1 cellular context compared by ENCODE assay signal in the genomic region with DNA sequence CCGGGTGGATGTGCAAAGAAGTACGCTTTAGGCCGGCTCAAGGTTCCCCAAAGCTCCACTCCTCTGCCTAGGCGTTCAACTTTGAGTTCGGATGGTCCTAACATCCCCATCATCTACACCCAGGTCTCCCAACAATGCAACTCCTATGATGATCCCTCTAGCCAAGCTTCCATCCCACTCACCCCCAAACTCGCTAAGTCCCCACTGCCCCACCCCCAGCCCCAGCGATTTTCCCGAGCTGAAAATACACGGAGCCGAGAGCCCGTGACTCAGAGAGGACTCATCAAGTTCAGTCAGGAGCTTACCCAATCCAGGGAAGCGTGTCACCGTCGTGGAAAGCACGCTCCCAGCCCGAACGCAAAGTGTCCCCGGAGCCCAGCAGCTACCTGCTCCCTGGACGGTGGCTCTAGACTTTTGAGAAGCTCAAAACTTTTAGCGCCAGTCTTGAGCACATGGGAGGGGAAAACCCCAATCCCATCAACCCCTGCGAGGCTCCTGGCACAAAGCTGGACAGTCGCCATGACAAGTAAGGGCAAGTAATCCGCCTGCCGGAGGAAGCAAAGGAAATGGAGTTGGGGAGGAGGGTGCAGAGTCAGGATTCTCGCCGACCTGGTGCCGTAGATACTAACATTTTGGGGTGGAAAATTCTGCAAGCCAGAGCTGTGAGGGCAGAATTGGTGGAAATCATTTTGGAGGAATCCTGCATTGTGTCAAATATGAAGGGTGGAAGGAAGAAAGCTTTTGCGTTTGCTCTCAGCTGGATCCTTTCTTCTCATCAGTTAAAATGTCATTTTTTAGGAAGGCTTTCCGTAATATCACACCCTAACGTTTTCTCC.
A peak's percentile ranks its signal among the peaks of the same experiment; 100 is the strongest.
TF ChIP-seq lines count a peak whose summit lies in the region.

TSS of gene TP53 (minus strand) at position 419 of the 836 bp plus-strand sequence. CDS start 10,896 bp downstream, outside the sequence.

TF ChIP-seq in WTC11, 78 proteins besides CTCF, POLR2A, EP300 and RAD21 (continued from another document and continues in another):
- TF ChIP-seq ZNF512 (CRISPR knock-in tag; IDR thresholded peaks at IDR 0.05; ENCODE audit: borderline replicate concordance) (no peak), TEAD4 (CRISPR knock-in tag; IDR thresholded peaks at IDR 0.05) (no peak), ZBTB21 (CRISPR knock-in tag; IDR thresholded peaks at IDR 0.05; ENCODE audit: borderline replicate concordance) (no peak), RORB (CRISPR knock-in tag; IDR thresholded peaks at IDR 0.05) (no peak), GRHL2 (CRISPR knock-in tag; IDR thresholded peaks at IDR 0.05; ENCODE audit: insufficient replicate concordance, severe bottlenecking) (no peak), ZNF121 (CRISPR knock-in tag; IDR thresholded peaks at IDR 0.05) (no peak), IRF2 (CRISPR knock-in tag; IDR thresholded peaks at IDR 0.05; ENCODE audit: borderline replicate concordance, low read depth) (no peak), EMX1 (CRISPR knock-in tag; IDR thresholded peaks at IDR 0.05) (no peak), SP1 (CRISPR knock-in tag; conservative IDR thresholded peaks at IDR 0.05) (peak; percentile 60), SMAD4 (CRISPR knock-in tag; IDR thresholded peaks at IDR 0.05) (no peak), STAT6 (CRISPR knock-in tag; conservative IDR thresholded peaks at IDR 0.05; ENCODE audit: low read depth) (no peak), MAX (CRISPR knock-in tag; IDR thresholded peaks at IDR 0.05) (peak; percentile 86), ATF6 (CRISPR knock-in tag; IDR thresholded peaks at IDR 0.05) (no peak), ZNF281 (CRISPR knock-in tag; IDR thresholded peaks at IDR 0.05) (no peak), JUN (CRISPR knock-in tag; IDR thresholded peaks at IDR 0.05) (no peak), MXD4 (CRISPR knock-in tag; IDR thresholded peaks at IDR 0.05; ENCODE audit: borderline replicate concordance) (no peak), E2F5 (CRISPR knock-in tag; IDR thresholded peaks at IDR 0.05) (no peak), CREB1 (CRISPR knock-in tag; IDR thresholded peaks at IDR 0.05) (0 out of 2 replicates have a peak, but pooled peaks have one; percentile 44), SOX15 (CRISPR knock-in tag; IDR thresholded peaks at IDR 0.05) (no peak), ZNF425 (CRISPR knock-in tag; conservative IDR thresholded peaks at IDR 0.05) (no peak)
- TF ChIP-seq, protein P1, sequence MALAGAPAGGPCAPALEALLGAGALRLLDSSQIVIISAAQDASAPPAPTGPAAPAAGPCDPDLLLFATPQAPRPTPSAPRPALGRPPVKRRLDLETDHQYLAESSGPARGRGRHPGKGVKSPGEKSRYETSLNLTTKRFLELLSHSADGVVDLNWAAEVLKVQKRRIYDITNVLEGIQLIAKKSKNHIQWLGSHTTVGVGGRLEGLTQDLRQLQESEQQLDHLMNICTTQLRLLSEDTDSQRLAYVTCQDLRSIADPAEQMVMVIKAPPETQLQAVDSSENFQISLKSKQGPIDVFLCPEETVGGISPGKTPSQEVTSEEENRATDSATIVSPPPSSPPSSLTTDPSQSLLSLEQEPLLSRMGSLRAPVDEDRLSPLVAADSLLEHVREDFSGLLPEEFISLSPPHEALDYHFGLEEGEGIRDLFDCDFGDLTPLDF (CRISPR knock-in tag; IDR thresholded peaks at IDR 0.05) = no peak
- TF ChIP-seq, protein P2, sequence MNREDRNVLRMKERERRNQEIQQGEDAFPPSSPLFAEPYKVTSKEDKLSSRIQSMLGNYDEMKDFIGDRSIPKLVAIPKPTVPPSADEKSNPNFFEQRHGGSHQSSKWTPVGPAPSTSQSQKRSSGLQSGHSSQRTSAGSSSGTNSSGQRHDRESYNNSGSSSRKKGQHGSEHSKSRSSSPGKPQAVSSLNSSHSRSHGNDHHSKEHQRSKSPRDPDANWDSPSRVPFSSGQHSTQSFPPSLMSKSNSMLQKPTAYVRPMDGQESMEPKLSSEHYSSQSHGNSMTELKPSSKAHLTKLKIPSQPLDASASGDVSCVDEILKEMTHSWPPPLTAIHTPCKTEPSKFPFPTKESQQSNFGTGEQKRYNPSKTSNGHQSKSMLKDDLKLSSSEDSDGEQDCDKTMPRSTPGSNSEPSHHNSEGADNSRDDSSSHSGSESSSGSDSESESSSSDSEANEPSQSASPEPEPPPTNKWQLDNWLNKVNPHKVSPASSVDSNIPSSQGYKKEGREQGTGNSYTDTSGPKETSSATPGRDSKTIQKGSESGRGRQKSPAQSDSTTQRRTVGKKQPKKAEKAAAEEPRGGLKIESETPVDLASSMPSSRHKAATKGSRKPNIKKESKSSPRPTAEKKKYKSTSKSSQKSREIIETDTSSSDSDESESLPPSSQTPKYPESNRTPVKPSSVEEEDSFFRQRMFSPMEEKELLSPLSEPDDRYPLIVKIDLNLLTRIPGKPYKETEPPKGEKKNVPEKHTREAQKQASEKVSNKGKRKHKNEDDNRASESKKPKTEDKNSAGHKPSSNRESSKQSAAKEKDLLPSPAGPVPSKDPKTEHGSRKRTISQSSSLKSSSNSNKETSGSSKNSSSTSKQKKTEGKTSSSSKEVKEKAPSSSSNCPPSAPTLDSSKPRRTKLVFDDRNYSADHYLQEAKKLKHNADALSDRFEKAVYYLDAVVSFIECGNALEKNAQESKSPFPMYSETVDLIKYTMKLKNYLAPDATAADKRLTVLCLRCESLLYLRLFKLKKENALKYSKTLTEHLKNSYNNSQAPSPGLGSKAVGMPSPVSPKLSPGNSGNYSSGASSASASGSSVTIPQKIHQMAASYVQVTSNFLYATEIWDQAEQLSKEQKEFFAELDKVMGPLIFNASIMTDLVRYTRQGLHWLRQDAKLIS (CRISPR knock-in tag; IDR thresholded peaks at IDR 0.05; ENCODE audit: borderline replicate concordance) = no peak
- TF ChIP-seq, protein P3, sequence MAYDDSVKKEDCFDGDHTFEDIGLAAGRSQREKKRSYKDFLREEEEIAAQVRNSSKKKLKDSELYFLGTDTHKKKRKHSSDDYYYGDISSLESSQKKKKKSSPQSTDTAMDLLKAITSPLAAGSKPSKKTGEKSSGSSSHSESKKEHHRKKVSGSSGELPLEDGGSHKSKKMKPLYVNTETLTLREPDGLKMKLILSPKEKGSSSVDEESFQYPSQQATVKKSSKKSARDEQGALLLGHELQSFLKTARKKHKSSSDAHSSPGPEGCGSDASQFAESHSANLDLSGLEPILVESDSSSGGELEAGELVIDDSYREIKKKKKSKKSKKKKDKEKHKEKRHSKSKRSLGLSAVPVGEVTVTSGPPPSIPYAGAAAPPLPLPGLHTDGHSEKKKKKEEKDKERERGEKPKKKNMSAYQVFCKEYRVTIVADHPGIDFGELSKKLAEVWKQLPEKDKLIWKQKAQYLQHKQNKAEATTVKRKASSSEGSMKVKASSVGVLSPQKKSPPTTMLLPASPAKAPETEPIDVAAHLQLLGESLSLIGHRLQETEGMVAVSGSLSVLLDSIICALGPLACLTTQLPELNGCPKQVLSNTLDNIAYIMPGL (CRISPR knock-in tag; IDR thresholded peaks at IDR 0.05) = no peak
- TF ChIP-seq, protein P4, sequence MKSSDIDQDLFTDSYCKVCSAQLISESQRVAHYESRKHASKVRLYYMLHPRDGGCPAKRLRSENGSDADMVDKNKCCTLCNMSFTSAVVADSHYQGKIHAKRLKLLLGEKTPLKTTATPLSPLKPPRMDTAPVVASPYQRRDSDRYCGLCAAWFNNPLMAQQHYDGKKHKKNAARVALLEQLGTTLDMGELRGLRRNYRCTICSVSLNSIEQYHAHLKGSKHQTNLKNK (CRISPR knock-in tag; IDR thresholded peaks at IDR 0.05) = no peak
